8 cellular contexts compared by ENCODE assay signal in genomic region chr5:149837680-149838269, GRCh38.
DNase-seq lines count a peak whose midpoint lies in the region; ATAC-seq and TF ChIP-seq lines count a peak whose summit lies in the region.

No MANE protein-coding gene starts in this region.

- no peak overlapping the region for H3K4me3 ChIP-seq in BJ (ENCODE audit: low read depth, low read length)
- no peak overlapping the region for H3K4me3 ChIP-seq in HCT116 (replicated peaks in 1 of 2; ENCODE audit: low read depth in 1 of 2, low read length in 2 of 2)
- no peak overlapping the region for H3K4me3 ChIP-seq in Peyer's patch
- no peak overlapping the region for H3K4me3 ChIP-seq in epithelial cell of esophagus (ENCODE audit: low read length)

- no peaks in the 10 kb centered on the region for H3K9me3 Mint-ChIP-seq in nephron

- H3K27ac ChIP-seq in HCT116 (ENCODE audit: low read depth, low read length) (no peak overlapping the region), Peyer's patch (no peak overlapping the region)

- peaks cover 0 to 11% of the 10 kb centered on the region in 2 experiments; a peak in 2 of 4 replicates for H3K4me1 ChIP-seq in HCT116 (ENCODE audit: control insufficient read depth in 1 of 2, insufficient read depth in 2 of 2, low read length in 2 of 2)
- no peaks in the 10 kb centered on the region for H3K4me1 ChIP-seq in Peyer's patch

- H3K9ac ChIP-seq in HCT116 (ENCODE audit: low read length), result no peak overlapping the region

- H3K9me3 ChIP-seq in HCT116 (ENCODE audit: control insufficient read depth in 1 of 2, insufficient read depth in 1 of 2, low read depth in 1 of 2, low read length in 2 of 2), result no peaks in the 10 kb centered on the region
- H3K9me3 ChIP-seq in Peyer's patch, result no peaks in the 10 kb centered on the region

- POLR2A ChIA-PET in BJ (lab: Charles Lee) (interaction anchor here (0.7 kb wide), 1 partner anchor 9 kb away, joined by 4 read pairs; no protein-coding TSS in a partner anchor), HCT116 (lab: Charles Lee) (interaction anchor here (0.5 kb wide), 1 partner anchor 620 kb away, joined by 4 read pairs; no protein-coding TSS in a partner anchor)

- no peaks in the 10 kb centered on the region for H4K20me1 ChIP-seq in HCT116 (ENCODE audit: insufficient read depth)

- H3K27ac Mint-ChIP-seq in nephron, result peak overlapping the region in 1 of 3 experiments; percentile 37

- no peaks in the 10 kb centered on the region for H3K36me3 Mint-ChIP-seq in nephron (ENCODE audit: low read depth)

- H3K27me3 Mint-ChIP-seq in nephron (ENCODE audit: low read depth), result no peaks in the 10 kb centered on the region

- no peak overlapping the region for H3K4me2 ChIP-seq in HCT116 (ENCODE audit: low read length)

- no peak overlapping the region for H3K4me3 Mint-ChIP-seq in nephron

- peaks cover 15% of the 10 kb centered on the region for H3K4me1 Mint-ChIP-seq in nephron

- no peak overlapping the region for H2AFZ ChIP-seq in HCT116 (ENCODE audit: low read depth, low read length, poor library complexity, severe bottlenecking)

- H3K36me3 ChIP-seq in BJ (ENCODE audit: control insufficient read depth, insufficient read depth, low read length) (no peaks in the 10 kb centered on the region), HCT116 (ENCODE audit: control insufficient read depth in 1 of 2, insufficient read depth in 2 of 2, low read length in 2 of 2) (no peaks in the 10 kb centered on the region), Peyer's patch (peaks cover 0 to 78% (median 0%) of the 10 kb centered on the region in 3 donors)

- TF ChIP-seq POLR2A in HCT116 (IDR thresholded peaks at IDR 0.05; ENCODE audit: borderline replicate concordance, extremely low read depth, insufficient read depth, insufficient read length) (no peak), Peyer's patch (IDR thresholded peaks at IDR 0.05) (no peak)

- H3K27me3 ChIP-seq in BJ (ENCODE audit: control insufficient read depth, insufficient read depth, low read length) (no peaks in the 10 kb centered on the region; the same call in 1 of the 2 replicates), HCT116 (ENCODE audit: insufficient read depth, low read length) (no peaks in the 10 kb centered on the region), Peyer's patch (no peaks in the 10 kb centered on the region)

- CTCF ChIA-PET in BJ (lab: Yijun Ruan, JAX), result interaction anchor here (0.5 to 18.2 kb wide), 22 partner anchors 9 to 381 kb away, joined by 3 to 286 read pairs (median 4); partner anchors contain the start of gene SLC26A2
- CTCF ChIA-PET in HCT116 (lab: Charles Lee), result interaction anchor here (0.9 to 3.0 kb wide), 18 partner anchors 8 to 285 kb away, joined by 3 to 58 read pairs (median 4); partner anchors contain the start of genes HMGXB3, SLC26A2 and TIGD6

- BruUV-seq in HCT116 (replicated peaks; lab: Mats Ljungman, UMichigan), result no TSS peak

- peak; percentile 94 for TF ChIP-seq CTCF in BJ (IDR thresholded peaks at IDR 0.05; ENCODE audit: insufficient read depth, low read depth, low read length)
- peak; percentile 83 to 98 (median 92) for TF ChIP-seq CTCF in HCT116 (IDR thresholded peaks at IDR 0.05 in 2 of 3, conservative IDR thresholded peaks at IDR 0.05 in 1 of 3; ENCODE audit: borderline replicate concordance in 1 of 3, insufficient read depth in 1 of 3, low read depth in 2 of 3, low read length in 2 of 3)
- TF ChIP-seq CTCF in Peyer's patch (IDR thresholded peaks at IDR 0.05), result peak in 4 of 6 experiments; percentile 40 to 73 (median 72)
- TF ChIP-seq CTCF in epithelial cell of esophagus (IDR thresholded peaks at IDR 0.05; ENCODE audit: insufficient read depth, low read depth, low read length, missing control alignments), result peak; percentile 91
- TF ChIP-seq CTCF in nephron (IDR thresholded peaks at IDR 0.05; ENCODE audit: unreplicated experiment in 3 of 3), result peak; percentile 76 to 81 (median 77)

- no peak for DNase-seq in BJ (ENCODE audit: low read depth)
- peak; percentile 54 for DNase-seq in HCT116 (ENCODE audit: low read depth, low spot score)
- peak in 2 of 3 donors; percentile 71 to 75 for DNase-seq in Peyer's patch
- DNase-seq in epithelial cell of esophagus (ENCODE audit: low read depth), result peak; percentile 80
- DNase-seq in DMS79 (lab: John Stamatoyannopoulos, UW), result no peak
- no peak for DNase-seq in middle frontal gyrus (ENCODE audit: extremely low spot score, low spot score)
- DNase-seq in NCI-H446 (lab: John Stamatoyannopoulos, UW), result no peak

- no peaks in the 10 kb centered on the region for H3K79me2 ChIP-seq in HCT116 (ENCODE audit: insufficient read depth, low read length)

- peak; percentile 96 for ATAC-seq in HCT116

- RAD21 ChIA-PET in HCT116 (lab: Charles Lee; ENCODE audit: low non-redundant PET in 1 of 2, low total read pairs in 2 of 2, uncharacterized antibody in 2 of 2, unreplicated experiment in 2 of 2), result interaction anchor here (1.0 to 2.3 kb wide), 6 partner anchors 15 to 153 kb away, joined by 3 to 11 read pairs (median 4); no protein-coding TSS in a partner anchor

- TF ChIP-seq RAD21 in HCT116 (IDR thresholded peaks at IDR 0.05; ENCODE audit: low read depth), result peak; percentile 92

- H3K9me2 ChIP-seq in HCT116 (ENCODE audit: insufficient read depth), result no peaks in the 10 kb centered on the region

- intact Hi-C loops in HCT116 (cut with micrococcal nuclease), result loop anchor here (1.0 to 2.0 kb wide), 3 partner anchors 125 to 381 kb away; no protein-coding TSS in a partner anchor

TF ChIP-seq in HCT116, 20 proteins besides CTCF, POLR2A, EP300 and RAD21:
- TF ChIP-seq ATF3 (IDR thresholded peaks at IDR 0.05) (no peak), CBX3 (IDR thresholded peaks at IDR 0.05; ENCODE audit: low read depth) (no peak), ZFX (IDR thresholded peaks at IDR 0.05) (no peak), ELF1 (IDR thresholded peaks at IDR 0.05; ENCODE audit: borderline replicate concordance, low read depth) (no peak), SP1 (IDR thresholded peaks at IDR 0.05; ENCODE audit: low read depth) (no peak), EGR1 (IDR thresholded peaks at IDR 0.05; ENCODE audit: low read depth) (no peak), JUND (IDR thresholded peaks at IDR 0.05) (no peak), MAX (IDR thresholded peaks at IDR 0.05) (no peak), EZH2phosphoT487 (IDR thresholded peaks at IDR 0.05; ENCODE audit: borderline replicate concordance) (no peak), TCF7L2 (IDR thresholded peaks at IDR 0.05; ENCODE audit: borderline replicate concordance, extremely low read depth, insufficient read depth, insufficient read length) (no peak), ZNF274 (IDR thresholded peaks at IDR 0.05; ENCODE audit: low read depth, low read length) (no peak), FOSL1 (IDR thresholded peaks at IDR 0.05; ENCODE audit: low read depth) (no peak)

Comparison
In these comparisons a context has a peak if more than half of its experiments do, and no peak if none do; other contexts are left out.
1. DNase-seq: peak in HCT116 (single experiment), Peyer's patch (2 of 3) and epithelial cell of esophagus (single experiment); none in BJ (single experiment), DMS79 (single experiment), middle frontal gyrus (single experiment) and NCI-H446 (0 of 2).
2. Peak in every context shown above with its lines, with median percentiles within 50 percentile points of each other: CTCF ChIP-seq.